ENCODE assay signal across 1 cellular context in genomic region chr7:87152112-87152896, GRCh38.
TF ChIP-seq lines count a peak whose summit lies in the region.

Gene DMTF1, plus strand, starts transcription at chr7:87152453. Its CDS starts 12,489 bp downstream, at chr7:87164942.

TF ChIP-seq in GM12878, 131 proteins besides CTCF, POLR2A, EP300 and RAD21 (continued from another document):
- peak; percentile 68 for TF ChIP-seq SREBF2 (IDR thresholded peaks at IDR 0.05; ENCODE audit: low read length)
- 0 out of 2 replicates have a peak, but pooled peaks have one; percentile 6 for TF ChIP-seq PAX5 (IDR thresholded peaks at IDR 0.05; ENCODE audit: borderline replicate concordance, low read depth, low read length)
- peak; percentile 64; the same call in 1 of the 2 replicates for TF ChIP-seq CBX5 (IDR thresholded peaks at IDR 0.05; ENCODE audit: low read depth)
